8 cellular contexts compared by ENCODE assay signal in genomic region chr17:20095366-20096080, GRCh38.
DNase-seq lines count a peak whose midpoint lies in the region; ATAC-seq, FAIRE-seq and TF ChIP-seq lines count a peak whose summit lies in the region.

No MANE protein-coding gene starts in this region.

- DNase-seq in A549 (ENCODE audit: low read depth in 1 of 2, low spot score in 1 of 2) (peak; percentile 65 to 67), KBM-7 (peak; percentile 29), inferior parietal cortex (ENCODE audit: extremely low spot score) (peak; percentile 82), AML-193 (lab: John Stamatoyannopoulos, UW) (no peak)

- in situ Hi-C loops in KBM-7 (cut with MboI; ENCODE audit: low pct_unique_long_range_greater_than_20kb, low sequenced_read_pairs): no loop called here

- peaks cover 3% of the 10 kb centered on the region for H3K27me3 Mint-ChIP-seq in brain

- H3K4me3 Mint-ChIP-seq in brain: peak overlapping the region; percentile 55 to 77 (median 63)

- H3K36me3 Mint-ChIP-seq in brain: no peaks in the 10 kb centered on the region

- 36% methylated on average over 18 of the region's 18 CpGs for WGBS in A549 (ENCODE audit: missing lambda C conversion rate)

- TF ChIP-seq RAD21 in A549 (conservative IDR thresholded peaks at IDR 0.05 in 1 of 2, IDR thresholded peaks at IDR 0.05 in 1 of 2): peak; percentile 69 to 71

- no peaks in the 10 kb centered on the region for H3K9me3 ChIP-seq in A549

- H3K4me3 ChIP-seq in A549: no peak overlapping the region

- peaks cover 22% of the 10 kb centered on the region for H3K4me1 ChIP-seq in A549

- peak; percentile 93 to 95 for ATAC-seq in A549
- ATAC-seq in HG03039 (IDR thresholded peaks at IDR 0.05; ENCODE audit: unreplicated experiment): no peak
- no peak for ATAC-seq in HG02885 (IDR thresholded peaks at IDR 0.05; ENCODE audit: poor library complexity, unreplicated experiment)

- POLR2A ChIA-PET in A549 (lab: Yijun Ruan, JAX): interaction anchor here (0.6 kb wide), 1 partner anchor 85 kb away, joined by 3 read pairs; no protein-coding TSS in a partner anchor

- no peak for TF ChIP-seq EP300 in A549 (IDR thresholded peaks at IDR 0.05)

- CTCF ChIA-PET in A549 (lab: Yijun Ruan, JAX): interaction anchor here (0.6 to 5.5 kb wide), 23 partner anchors 9 to 183 kb away, joined by 3 to 54 read pairs (median 4); partner anchors contain the start of genes AKAP10 and SPECC1

- TF ChIP-seq POLR2A in A549 (IDR thresholded peaks at IDR 0.05; ENCODE audit: low read length): no peak

- TF ChIP-seq CTCF in A549 (IDR thresholded peaks at IDR 0.05): peak; percentile 70
- peak; percentile 55 to 58 for TF ChIP-seq CTCF in brain (conservative IDR thresholded peaks at IDR 0.05)

- peak overlapping the region; percentile 48 for H3K4me2 ChIP-seq in A549

- peaks cover 57% of the 10 kb centered on the region for H3K4me1 Mint-ChIP-seq in brain

- peak overlapping the region; percentile 63 to 97 (median 91) for H3K27ac Mint-ChIP-seq in brain

- H3K27ac ChIP-seq in A549 (peak overlapping the region; percentile 43 to 77; a peak in 5 of 6 replicates), temporal lobe (ENCODE audit: low read depth, low read length) (peak overlapping the region; percentile 83)

- peaks cover 0 to 3% (median 0%) of the 10 kb centered on the region in 5 experiments for H3K9me3 Mint-ChIP-seq in brain

- FAIRE-seq in A549 (lab: Jason Lieb, UNC): peak; percentile 84

TF ChIP-seq in A549, 52 proteins besides CTCF, POLR2A, EP300 and RAD21:
- TF ChIP-seq, protein P1, sequence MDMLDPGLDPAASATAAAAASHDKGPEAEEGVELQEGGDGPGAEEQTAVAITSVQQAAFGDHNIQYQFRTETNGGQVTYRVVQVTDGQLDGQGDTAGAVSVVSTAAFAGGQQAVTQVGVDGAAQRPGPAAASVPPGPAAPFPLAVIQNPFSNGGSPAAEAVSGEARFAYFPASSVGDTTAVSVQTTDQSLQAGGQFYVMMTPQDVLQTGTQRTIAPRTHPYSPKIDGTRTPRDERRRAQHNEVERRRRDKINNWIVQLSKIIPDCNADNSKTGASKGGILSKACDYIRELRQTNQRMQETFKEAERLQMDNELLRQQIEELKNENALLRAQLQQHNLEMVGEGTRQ (IDR thresholded peaks at IDR 0.05): no peak
- TF ChIP-seq, protein P2, sequence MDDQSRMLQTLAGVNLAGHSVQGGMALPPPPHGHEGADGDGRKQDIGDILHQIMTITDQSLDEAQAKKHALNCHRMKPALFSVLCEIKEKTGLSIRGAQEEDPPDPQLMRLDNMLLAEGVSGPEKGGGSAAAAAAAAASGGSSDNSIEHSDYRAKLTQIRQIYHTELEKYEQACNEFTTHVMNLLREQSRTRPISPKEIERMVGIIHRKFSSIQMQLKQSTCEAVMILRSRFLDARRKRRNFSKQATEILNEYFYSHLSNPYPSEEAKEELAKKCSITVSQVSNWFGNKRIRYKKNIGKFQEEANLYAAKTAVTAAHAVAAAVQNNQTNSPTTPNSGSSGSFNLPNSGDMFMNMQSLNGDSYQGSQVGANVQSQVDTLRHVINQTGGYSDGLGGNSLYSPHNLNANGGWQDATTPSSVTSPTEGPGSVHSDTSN (IDR thresholded peaks at IDR 0.05): 0 out of 2 replicates have a peak, but pooled peaks have one; percentile 19
- TF ChIP-seq TP53 (CRISPR knock-in tag; IDR thresholded peaks at IDR 0.05) (no peak), SMC3 (IDR thresholded peaks at IDR 0.05) (peak; percentile 82)
TF ChIP-seq in A549: peak in this region for 2.

Comparison
In these comparisons a context has a peak if more than half of its experiments do, and no peak if none do; other contexts are left out.
1. ATAC-seq: peak in A549 (2 of 2); none in HG03039 (single experiment) and HG02885 (single experiment).
2. DNase-seq: peak in A549 (2 of 2), KBM-7 (single experiment) and inferior parietal cortex (single experiment); none in AML-193 (0 of 2).